Comparison of ENCODE assay signal across 19 cellular contexts in the genomic region with DNA sequence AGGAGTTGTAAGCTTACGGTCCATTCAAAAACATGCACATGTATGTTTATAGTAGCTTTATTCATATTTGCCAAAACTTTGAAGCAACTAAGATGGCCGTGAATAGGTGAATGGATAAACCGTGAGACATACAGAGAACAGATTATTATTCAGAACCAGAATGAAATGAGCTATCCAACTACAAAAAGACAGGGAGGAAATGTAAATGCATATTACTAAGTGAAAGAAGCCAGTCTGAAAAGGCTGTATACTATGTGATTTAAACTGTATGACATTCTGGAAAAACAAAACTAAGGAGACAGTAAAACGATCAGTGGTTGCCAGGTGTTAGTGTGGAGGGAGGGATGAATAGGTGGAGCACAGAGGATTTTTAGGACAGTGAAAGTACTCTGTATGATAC.
"Had no signal": no experiment of that assay in that cellular context is flagged by ENCODE, and none has a peak within 500 bp of the region (broad histone marks: within the 10 kb centered on the region; RNA-seq: fewer than 3 reads in every experiment).

No MANE protein-coding gene starts in this region.

- DNase-seq: activated CD4-positive, alpha-beta T cell treated with anti-CD3 and anti-CD28 coated beads for 48 hours; activated naive CD4-positive, alpha-beta T cell treated with Interleukin-2 at 50 U/mL for 16 hours; amygdala; effector memory CD4-positive, alpha-beta T cell; mucosa of descending colon; naive B cell; stimulated activated CD4-positive, alpha-beta T cell treated with anti-CD3 and anti-CD28 coated beads, Interleukin-12 subunit alpha, Interleukin-12 subunit beta, amount 100 ng/mL, for 4 hours; stimulated activated CD4-positive, alpha-beta T cell treated with anti-CD3 and anti-CD28 coated beads, Interleukin-1b, Interleukin-23, amount 100 ng/mL, for 48 hours; stimulated activated CD8-positive, alpha-beta memory T cell treated with anti-CD3 and anti-CD28 coated beads, Interleukin-4, amount 100 ng/mL, for 48 hours; stimulated activated naive CD4-positive, alpha-beta T cell treated with Interleukin-2 at 50 U/mL for 16 hours; trophoblast cell had no signal

- H3K4me1 Mint-ChIP-seq: neural progenitor cell had no signal

- H3K4me1 ChIP-seq: neural progenitor cell, prostate gland had no signal

- H3K27ac Mint-ChIP-seq: neural progenitor cell, WTC11 had no signal

- H3K4me3 ChIP-seq: esophagus muscularis mucosa, mucosa of descending colon, neural progenitor cell, prostate gland, right atrium auricular region, SJSA1, suprapubic skin, vagina had no signal

- H3K4me3 Mint-ChIP-seq: neural progenitor cell, WTC11 had no signal

- H3K36me3 ChIP-seq: esophagus muscularis mucosa, neural progenitor cell, prostate gland, right atrium auricular region, suprapubic skin, vagina had no signal

- ATAC-seq: WTC11 had no signal

- H3K9me3 ChIP-seq: esophagus muscularis mucosa, mucosa of descending colon, prostate gland, SJSA1, suprapubic skin, vagina had no signal

- H3K27ac ChIP-seq: esophagus muscularis mucosa, neural progenitor cell, prostate gland, right atrium auricular region, SJSA1, suprapubic skin, vagina had no signal

- H3K27me3 ChIP-seq: esophagus muscularis mucosa, neural progenitor cell, right atrium auricular region, SJSA1, suprapubic skin, vagina had no signal

- H3K9me3 Mint-ChIP-seq: WTC11 had no signal

- H3K36me3 Mint-ChIP-seq: naive B cell, WTC11 had no signal
